21 cellular contexts compared by ENCODE assay signal in genomic region chr4:186330368-186330767, GRCh38.
DNase-seq lines count a peak whose midpoint lies in the region; ATAC-seq, FAIRE-seq and TF ChIP-seq lines count a peak whose summit lies in the region.
"Had no signal": no experiment of that assay in that cellular context is flagged by ENCODE, and none has a peak within 500 bp of the region (broad histone marks: within the 10 kb centered on the region; RNA-seq: fewer than 3 reads in every experiment).

No MANE protein-coding gene starts in this region.

- POLR2A ChIA-PET in HepG2 (lab: Yijun Ruan, JAX) = no interaction called here
- POLR2A ChIA-PET in IMR-90 (lab: Charles Lee; ENCODE audit: unreplicated experiment) = no interaction called here

- H4K8ac ChIP-seq in IMR-90 (ENCODE audit: low read depth in 2 of 2, low read length in 2 of 2) = no peak overlapping the region

- H3K27me3 ChIP-seq in HepG2 (ENCODE audit: control insufficient read depth in 1 of 2, insufficient read depth in 2 of 2, low read length in 2 of 2) (no peaks in the 10 kb centered on the region), right lobe of liver (no peaks in the 10 kb centered on the region), IMR-90 (ENCODE audit: control insufficient read depth, insufficient read depth, low read length) (no peaks in the 10 kb centered on the region)
- H3K27me3 ChIP-seq: BLaER1 treated with 17β-estradiol and CSF1 and Interleukin-3, amounts not matched to agents 10 nM and 100 nM had no signal

- no peak overlapping the region for H3K4ac ChIP-seq in IMR-90 (ENCODE audit: low read depth, low read length)

- no peak overlapping the region for H2AK5ac ChIP-seq in IMR-90 (ENCODE audit: low read depth, low read length)

- H3K4me2 ChIP-seq in HepG2 (ENCODE audit: low read depth, low read length) = no peak overlapping the region
- H3K4me2 ChIP-seq in IMR-90 (ENCODE audit: low read depth, low read length) = no peak overlapping the region
- H3K4me2 ChIP-seq: BLaER1 treated with 17β-estradiol and CSF1 and Interleukin-3, amounts not matched to agents 10 nM and 100 nM had no signal

- under 1% methylated on average over 3 of the region's 3 CpGs for WGBS in HepG2 (ENCODE audit: low lambda C conversion rate)
- WGBS in right lobe of liver (ENCODE audit: insufficient coverage, low coverage, low lambda C conversion rate, missing lambda C conversion rate) = 50% methylated on average over 3 of the region's 3 CpGs
- WGBS in IMR-90 (ENCODE audit: extremely low coverage in 2 of 2, insufficient read length in 1 of 2), 2 experiments = no CpG with 5 or more reads among the region's 3 CpGs

- no peak overlapping the region for H3K27ac Mint-ChIP-seq in chondrocyte (ENCODE audit: unreplicated experiment)
- H3K27ac Mint-ChIP-seq: B cell; CD4-positive, alpha-beta T cell; CD8-positive, alpha-beta T cell had no signal

- TF ChIP-seq POLR2A in HepG2 (IDR thresholded peaks at IDR 0.05; ENCODE audit: insufficient read depth in 1 of 2, low read depth in 2 of 2, low read length in 2 of 2) (no peak), right lobe of liver (IDR thresholded peaks at IDR 0.05) (no peak), IMR-90 (IDR thresholded peaks at IDR 0.05; ENCODE audit: low read depth, low read length) (no peak)

- H2AK9ac ChIP-seq in IMR-90 (replicated peaks; ENCODE audit: low read depth, low read length, poor library complexity) = no peak overlapping the region

- H3K4me1 Mint-ChIP-seq in chondrocyte (ENCODE audit: low read depth) = no peaks in the 10 kb centered on the region
- H3K4me1 Mint-ChIP-seq: B cell had no signal

- H4K20me1 ChIP-seq in HepG2 (ENCODE audit: insufficient read depth, low read length) = no peaks in the 10 kb centered on the region
- no peaks in the 10 kb centered on the region for H4K20me1 ChIP-seq in IMR-90 (ENCODE audit: insufficient read depth, low read length)
- H4K20me1 ChIP-seq: BLaER1 treated with 17β-estradiol and CSF1 and Interleukin-3, amounts not matched to agents 10 nM and 100 nM had no signal

- H3K36me3 ChIP-seq in HepG2 (replicated peaks in 1 of 2; ENCODE audit: control insufficient read depth in 1 of 2, insufficient read depth in 2 of 2, low read length in 2 of 2) = no peaks in the 10 kb centered on the region
- no peaks in the 10 kb centered on the region for H3K36me3 ChIP-seq in right lobe of liver
- no peaks in the 10 kb centered on the region for H3K36me3 ChIP-seq in IMR-90 (ENCODE audit: control insufficient read depth, insufficient read depth, low read length)
- H3K36me3 ChIP-seq: BLaER1 treated with 17β-estradiol and CSF1 and Interleukin-3, amounts not matched to agents 10 nM and 100 nM had no signal

- FAIRE-seq in HepG2 (lab: Jason Lieb, UNC) = no peak
- peak; percentile 18 for FAIRE-seq in colon (lab: Jason Lieb, UNC)
- FAIRE-seq: D721Med, GM12878, GM12892, GM18507 had no signal

- H3K4me3 ChIP-seq in HepG2 (replicated peaks in 1 of 3; ENCODE audit: insufficient read depth in 1 of 3, low read depth in 2 of 3, low read length in 3 of 3) (no peak overlapping the region), right lobe of liver (no peak overlapping the region), IMR-90 (ENCODE audit: insufficient read depth, low read depth, low read length) (no peak overlapping the region)
- H3K4me3 ChIP-seq: BLaER1 treated with 17β-estradiol and CSF1 and Interleukin-3, amounts not matched to agents 10 nM and 100 nM; GM12878 had no signal

- H2BK5ac ChIP-seq in IMR-90 (ENCODE audit: low read depth, low read length, poor library complexity, severe bottlenecking) = no peak overlapping the region

- H3K4me1 ChIP-seq in HepG2 (ENCODE audit: insufficient read depth, low read length) (no peaks in the 10 kb centered on the region), right lobe of liver (no peaks in the 10 kb centered on the region), IMR-90 (ENCODE audit: control insufficient read depth, insufficient read depth, low read length) (no peaks in the 10 kb centered on the region)
- H3K4me1 ChIP-seq: BLaER1 treated with 17β-estradiol and CSF1 and Interleukin-3, amounts not matched to agents 10 nM and 100 nM; Caco-2 had no signal

- CTCF ChIA-PET in HepG2 (lab: Yijun Ruan, JAX; ENCODE audit: low intra/inter-chr PET ratio, low total read pairs) = no interaction called here
- CTCF ChIA-PET in IMR-90 (lab: Yijun Ruan, JAX) = interaction anchor here (1.1 kb wide), 1 partner anchor 11 kb away, joined by 3 read pairs; no protein-coding TSS in a partner anchor

- H2BK20ac ChIP-seq in IMR-90 (ENCODE audit: low read depth, low read length) = no peak overlapping the region

- intact Hi-C loops in HepG2 (cut with micrococcal nuclease; ENCODE audit: unreplicated experiment) = no loop called here
- intact Hi-C loops in right lobe of liver (cut with DNase I) = no loop called here
- intact Hi-C loops in IMR-90 (cut with micrococcal nuclease) = no loop called here

- H3K18ac ChIP-seq in IMR-90 (ENCODE audit: low read depth, low read length) = no peak overlapping the region

- in situ Hi-C loops in HepG2 (cut with HindIII; ENCODE audit: extremely low pct_ligation_motif_present, low pct_unique_long_range_greater_than_20kb) (no loop called here), IMR-90 (cut with MboI; ENCODE audit: low sequenced_read_pairs) (no loop called here), G401 (cut with HindIII; ENCODE audit: low sequenced_read_pairs) (no loop called here)

- H2AFZ ChIP-seq in HepG2 (ENCODE audit: low read length) = no peak overlapping the region
- no peak overlapping the region for H2AFZ ChIP-seq in IMR-90 (replicated peaks; ENCODE audit: low read length, poor library complexity)

- no TSS peak for BruUV-seq in HepG2 (replicated peaks; lab: Mats Ljungman, UMichigan)
- no TSS peak for BruUV-seq in IMR-90 (replicated peaks; lab: Mats Ljungman, UMichigan)

- H2BK120ac ChIP-seq in IMR-90 (ENCODE audit: low read depth, low read length) = no peak overlapping the region

- H3K27me3 Mint-ChIP-seq in chondrocyte (ENCODE audit: low read depth) = peaks cover 19% of the 10 kb centered on the region
- H3K27me3 Mint-ChIP-seq: B cell; CD4-positive, alpha-beta T cell had no signal

- dilution Hi-C loops in IMR-90 (cut with HindIII; ENCODE audit: low sequenced_read_pairs, unreplicated experiment) = no loop called here

- ATAC-seq in HepG2 (no peak), right lobe of liver (no peak), IMR-90 (ENCODE audit: low read depth) (no peak)
- ATAC-seq: CD8-positive, alpha-beta T cell; GM12878 had no signal

- H3K9me1 ChIP-seq in IMR-90 (ENCODE audit: insufficient read depth, low read length) = no peaks in the 10 kb centered on the region

- no peak overlapping the region for H3K14ac ChIP-seq in IMR-90 (replicated peaks; ENCODE audit: low read depth, low read length)

- no peak for TF ChIP-seq CTCF in HepG2 (CRISPR knock-in tag; IDR thresholded peaks at IDR 0.05)
- no peak for TF ChIP-seq CTCF in right lobe of liver (IDR thresholded peaks at IDR 0.05)
- no peak for TF ChIP-seq CTCF in IMR-90 (conservative IDR thresholded peaks at IDR 0.05; ENCODE audit: low read depth, low read length)
- no peak for TF ChIP-seq CTCF in chondrocyte (IDR thresholded peaks at IDR 0.05)

- no peak overlapping the region for H4K91ac ChIP-seq in IMR-90 (ENCODE audit: insufficient read depth, low read depth, low read length)

- H3K27ac ChIP-seq in HepG2 (ENCODE audit: extremely low read length, insufficient read depth, low read length) (no peak overlapping the region), right lobe of liver (no peak overlapping the region), IMR-90 (ENCODE audit: insufficient read depth, low read length) (no peak overlapping the region)
- H3K27ac ChIP-seq: BLaER1 treated with 17β-estradiol and CSF1 and Interleukin-3, amounts not matched to agents 10 nM and 100 nM; C4-2B had no signal

- TF ChIP-seq RAD21 in HepG2 (CRISPR knock-in tag; IDR thresholded peaks at IDR 0.05) = no peak
- TF ChIP-seq RAD21 in IMR-90 (IDR thresholded peaks at IDR 0.05; ENCODE audit: low read length) = no peak

- no peak overlapping the region for H4K5ac ChIP-seq in IMR-90 (ENCODE audit: low read depth, low read length)

- TF ChIP-seq EP300 in HepG2 (IDR thresholded peaks at IDR 0.05; ENCODE audit: low read depth in 2 of 2, low read length in 2 of 2) = no peak
- TF ChIP-seq EP300 in HepG2 (CRISPR knock-in tag; IDR thresholded peaks at IDR 0.05; ENCODE audit: borderline replicate concordance) = no peak

- peaks cover 4% of the 10 kb centered on the region for H3K36me3 Mint-ChIP-seq in chondrocyte (ENCODE audit: low read depth)
- H3K36me3 Mint-ChIP-seq: CD8-positive, alpha-beta T cell had no signal

- no peak overlapping the region for H3K56ac ChIP-seq in IMR-90 (ENCODE audit: extremely low read depth, insufficient read depth, low read length)

- no peak for DNase-seq in HepG2 (ENCODE audit: low spot score)
- no peak for DNase-seq in right lobe of liver
- no peak for DNase-seq in IMR-90
- DNase-seq in G401 (ENCODE audit: low spot score) = no peak
- no peak for DNase-seq in chondrocyte (ENCODE audit: low spot score)
- DNase-seq: 8988T; AML-193; Caco-2; Calu3; CD4-positive, alpha-beta T cell; CD8-positive, alpha-beta T cell; DMS79 treated with DMSO at 0.1 percent for 48 hours; GDM1 had no signal

- no peak overlapping the region for H2BK15ac ChIP-seq in IMR-90 (ENCODE audit: low read depth, low read length)

- H3K4me3 Mint-ChIP-seq in chondrocyte (ENCODE audit: unreplicated experiment) = no peak overlapping the region
- H3K4me3 Mint-ChIP-seq: B cell; CD4-positive, alpha-beta T cell; CD8-positive, alpha-beta T cell had no signal

- H3K9ac ChIP-seq in HepG2 (ENCODE audit: insufficient read depth, low read depth, low read length) (no peak overlapping the region), IMR-90 (ENCODE audit: low read depth, low read length) (no peak overlapping the region)
- H3K9ac ChIP-seq: BLaER1 treated with 17β-estradiol and CSF1 and Interleukin-3, amounts not matched to agents 10 nM and 100 nM had no signal

- peaks cover 33% of the 10 kb centered on the region for H3K9me3 Mint-ChIP-seq in chondrocyte (ENCODE audit: low read depth)

- H3K23ac ChIP-seq in IMR-90 (ENCODE audit: low read depth, low read length) = no peak overlapping the region

- H3K9me3 ChIP-seq in HepG2 (ENCODE audit: low read length) (no peaks in the 10 kb centered on the region), right lobe of liver (no peaks in the 10 kb centered on the region), IMR-90 (ENCODE audit: control insufficient read depth, insufficient read depth, low read length) (peaks cover 2% of the 10 kb centered on the region; the same call in 1 of the 2 replicates)

- H3K79me1 ChIP-seq in IMR-90 (ENCODE audit: low read depth in 1 of 2, low read length in 2 of 2) = no peaks in the 10 kb centered on the region

- H3K79me2 ChIP-seq in HepG2 (ENCODE audit: insufficient read depth, low read length) = no peaks in the 10 kb centered on the region

TF ChIP-seq in HepG2, 621 proteins besides CTCF, POLR2A, EP300 and RAD21 (continues in another document):
- TF ChIP-seq ZNF225 (CRISPR knock-in tag; IDR thresholded peaks at IDR 0.05) (no peak), MAFK (conservative IDR thresholded peaks at IDR 0.05 in 1 of 2, IDR thresholded peaks at IDR 0.05 in 1 of 2; ENCODE audit: low read length in 2 of 2) (peak in 1 of 2 experiments; percentile 65; a peak in 3 of 4 replicates)

TF ChIP-seq in IMR-90, 13 proteins besides CTCF, POLR2A, EP300 and RAD21:
- TF ChIP-seq MAFK (IDR thresholded peaks at IDR 0.05; ENCODE audit: low read depth, low read length) (0 out of 2 replicates have a peak, but pooled peaks have one; percentile 7), MXI1 (IDR thresholded peaks at IDR 0.05; ENCODE audit: borderline replicate concordance, low read depth, low read length) (no peak)
